Comparison of ENCODE assay signal across 9 cellular contexts in genomic region chr10:63633677-63634487, GRCh38.
DNase-seq lines count a peak whose midpoint lies in the region; ATAC-seq and TF ChIP-seq lines count a peak whose summit lies in the region.
"Had no signal": no experiment of that assay in that cellular context is flagged by ENCODE, and none has a peak within 500 bp of the region (broad histone marks: within the 10 kb centered on the region; RNA-seq: fewer than 3 reads in every experiment).

No MANE protein-coding gene starts in this region.

- H3K27ac ChIP-seq in breast epithelium: no peak overlapping the region

- intact Hi-C loops in breast epithelium (cut with DNase I; ENCODE audit: low total_unique reads): loop anchor here (10.0 kb wide), 1 partner anchor 71 kb away; no protein-coding TSS in a partner anchor
- intact Hi-C loops in left colon (cut with DNase I, micrococcal nuclease): loop anchor here in 1 of 2 donors (5.0 to 10.0 kb wide), 2 partner anchors 169 to 367 kb away; partner anchors contain the start of gene JMJD1C

- H3K9me3 ChIP-seq in breast epithelium: no peaks in the 10 kb centered on the region

- no peaks in the 10 kb centered on the region for H3K36me3 Mint-ChIP-seq in nephron progenitor cell (ENCODE audit: low read depth)
- H3K36me3 Mint-ChIP-seq: CD4-positive, CD25-positive, alpha-beta regulatory T cell had no signal

- peak; percentile 66 for DNase-seq in NCI-H1092 treated with DMSO at 0.1 percent for 48 hours (lab: John Stamatoyannopoulos, UW)
- DNase-seq in NCI-H1092 (lab: John Stamatoyannopoulos, UW): no peak
- DNase-seq in NB4 (ENCODE audit: low read depth): peak; percentile 72
- no peak for DNase-seq in breast epithelium (ENCODE audit: low spot score in 2 of 2)
- DNase-seq in nephron progenitor cell: no peak
- DNase-seq in effector CD8-positive, alpha-beta T cell (lab: John Stamatoyannopoulos, UW): no peak
- no peak for DNase-seq in left colon
- DNase-seq: CD4-positive, CD25-positive, alpha-beta regulatory T cell had no signal

- peak; percentile 61 for TF ChIP-seq CTCF in NB4 (IDR thresholded peaks at IDR 0.05; ENCODE audit: low read depth, low read length)
- TF ChIP-seq CTCF in breast epithelium (IDR thresholded peaks at IDR 0.05): peak in 2 of 3 donors; percentile 23 to 25
- TF ChIP-seq CTCF in nephron progenitor cell (IDR thresholded peaks at IDR 0.05): peak; percentile 17

- no peak overlapping the region for H3K4me3 Mint-ChIP-seq in nephron progenitor cell

- H3K4me1 Mint-ChIP-seq in nephron progenitor cell: peaks cover 42% of the 10 kb centered on the region

- no peak overlapping the region for H3K27ac Mint-ChIP-seq in nephron progenitor cell

- peaks cover 0 to 3% of the 10 kb centered on the region in 2 donors for H3K4me1 ChIP-seq in breast epithelium

- TF ChIP-seq POLR2A in NB4 (IDR thresholded peaks at IDR 0.05; ENCODE audit: extremely low read depth, insufficient read length) (no peak), breast epithelium (IDR thresholded peaks at IDR 0.05) (no peak)

- H3K27me3 ChIP-seq in breast epithelium: no peaks in the 10 kb centered on the region

- H3K36me3 ChIP-seq in breast epithelium: no peaks in the 10 kb centered on the region

- no peak overlapping the region for H3K4me3 ChIP-seq in NB4 (ENCODE audit: low read depth, low read length)
- no peak overlapping the region for H3K4me3 ChIP-seq in breast epithelium

- H3K27me3 Mint-ChIP-seq in nephron progenitor cell (ENCODE audit: low read depth, poor library complexity): peaks cover 4% of the 10 kb centered on the region
- H3K27me3 Mint-ChIP-seq: CD4-positive, CD25-positive, alpha-beta regulatory T cell had no signal

- H3K9me3 Mint-ChIP-seq in nephron progenitor cell: no peaks in the 10 kb centered on the region

- ATAC-seq in HG02798 (IDR thresholded peaks at IDR 0.05; ENCODE audit: poor library complexity, unreplicated experiment) (no peak), left colon (no peak)

Comparison
In these comparisons a context has a peak if more than half of its experiments do, and no peak if none do; other contexts are left out.
1. DNase-seq: peak in NCI-H1092 treated with DMSO at 0.1 percent for 48 hours (single experiment) and NB4 (single experiment); none in NCI-H1092 (single experiment), breast epithelium (0 of 2), nephron progenitor cell (single experiment), effector CD8-positive, alpha-beta T cell (single experiment) and left colon (0 of 2).
2. Peak in every context shown above with its lines, with median percentiles within 50 percentile points of each other: CTCF ChIP-seq.